In genomic region chr14:64723691-64724577, GRCh38 we compare ENCODE assay signal across 8 cellular contexts. TPM values are rescaled to one million over a fixed set of nuclear protein-coding genes. Genes with fewer than 3 reads are reported as not detected.
DNase-seq lines count a peak whose midpoint lies in the region; ATAC-seq and TF ChIP-seq lines count a peak whose summit lies in the region.

No MANE protein-coding gene starts in this region.

- H3K4me1 ChIP-seq in suprapubic skin: peaks cover 81% of the 10 kb centered on the region

- peak; percentile 52 for ATAC-seq in activated CD8-positive, alpha-beta memory T cell treated with anti-CD3 and anti-CD28 coated beads, Interleukin-2, amount 10 ng/mL, durations not matched to agents 7 days and 5 days

- no peaks in the 10 kb centered on the region for H3K9me3 Mint-ChIP-seq in activated CD8-positive, alpha-beta memory T cell treated with anti-CD3 and anti-CD28 coated beads, Interleukin-2, amount 10 ng/mL, durations not matched to agents 7 days and 5 days (ENCODE audit: low read depth)

- H3K27ac ChIP-seq in angular gyrus (ENCODE audit: low read depth, low read length) (peak overlapping the region; percentile 61), suprapubic skin (peak overlapping the region; percentile 84)

- H3K27me3 Mint-ChIP-seq in activated CD8-positive, alpha-beta memory T cell treated with anti-CD3 and anti-CD28 coated beads, Interleukin-2, amount 10 ng/mL, durations not matched to agents 7 days and 5 days: no peaks in the 10 kb centered on the region

- H3K4me3 ChIP-seq in suprapubic skin: no peak overlapping the region

- peaks cover 2% of the 10 kb centered on the region for H3K36me3 Mint-ChIP-seq in activated CD8-positive, alpha-beta memory T cell treated with anti-CD3 and anti-CD28 coated beads, Interleukin-2, amount 10 ng/mL, durations not matched to agents 7 days and 5 days

- no peaks in the 10 kb centered on the region for H3K9me3 ChIP-seq in suprapubic skin

- TF ChIP-seq POLR2A in suprapubic skin (IDR thresholded peaks at IDR 0.05): no peak

- peaks cover 74% of the 10 kb centered on the region for H3K4me1 Mint-ChIP-seq in activated CD8-positive, alpha-beta memory T cell treated with anti-CD3 and anti-CD28 coated beads, Interleukin-2, amount 10 ng/mL, durations not matched to agents 7 days and 5 days

- no peak for TF ChIP-seq EP300 in suprapubic skin (IDR thresholded peaks at IDR 0.05)

- 66% methylated on average over 15 of the region's 15 CpGs for WGBS in suprapubic skin

- H3K36me3 ChIP-seq in suprapubic skin: peaks cover 18% of the 10 kb centered on the region

- H3K27ac Mint-ChIP-seq in activated CD8-positive, alpha-beta memory T cell treated with anti-CD3 and anti-CD28 coated beads, Interleukin-2, amount 10 ng/mL, durations not matched to agents 7 days and 5 days: peak overlapping the region; percentile 84

- CTCF ChIA-PET in activated CD8-positive, alpha-beta memory T cell treated with anti-CD3 and anti-CD28 coated beads, Interleukin-2, amount 10 ng/mL, durations not matched to agents 7 days and 5 days (lab: Charles Lee): interaction anchor here (0.9 to 4.8 kb wide), 7 partner anchors 12 to 52 kb away, joined by 3 to 45 read pairs (median 3); partner anchors contain the start of gene PLEKHG3

- H3K27me3 ChIP-seq in suprapubic skin: no peaks in the 10 kb centered on the region

- H3K4me3 Mint-ChIP-seq in activated CD8-positive, alpha-beta memory T cell treated with anti-CD3 and anti-CD28 coated beads, Interleukin-2, amount 10 ng/mL, durations not matched to agents 7 days and 5 days: peak overlapping the region; percentile 20

- DNase-seq in activated CD8-positive, alpha-beta memory T cell treated with anti-CD3 and anti-CD28 coated beads, Interleukin-2, amount 10 ng/mL, durations not matched to agents 7 days and 5 days: no peak
- DNase-seq in activated CD8-positive, alpha-beta memory T cell treated with anti-CD3 and anti-CD28 coated beads, Interleukin-2, amount 50 U/mL, for 4 hours: no peak
- peak; percentile 19 for DNase-seq in kidney glomerular epithelial cell (lab: John Stamatoyannopoulos, UW)
- DNase-seq in suprapubic skin (ENCODE audit: low spot score in 2 of 2): no peak
- no peak for DNase-seq in stimulated activated CD4-positive, alpha-beta T cell treated with anti-CD3 and anti-CD28 coated beads, Interleukin-1b, Interleukin-23, amount 100 ng/mL, for 48 hours
- DNase-seq in GDM1 (lab: John Stamatoyannopoulos, UW): no peak
- DNase-seq in AG20443 (ENCODE audit: low spot score): no peak

- TF ChIP-seq CTCF in suprapubic skin (IDR thresholded peaks at IDR 0.05): no peak

RNA-seq across cellular contexts. Expression of gene PLEKHG3, which starts 19.7 kb away (rescaled TPM):
- 10 to 100 TPM; 11.9 to 28.2 TPM for total RNA-seq in activated CD8-positive, alpha-beta memory T cell treated with anti-CD3 and anti-CD28 coated beads, Interleukin-2, amount 10 ng/mL, durations not matched to agents 7 days and 5 days
- 100 to 1,000 TPM in 1 of 4 donors, 10 to 100 TPM in 3; 60.4 to 140 (median 96.5) TPM for total RNA-seq in suprapubic skin
